ENCODE assay signal across 8 cellular contexts in the genomic region with DNA sequence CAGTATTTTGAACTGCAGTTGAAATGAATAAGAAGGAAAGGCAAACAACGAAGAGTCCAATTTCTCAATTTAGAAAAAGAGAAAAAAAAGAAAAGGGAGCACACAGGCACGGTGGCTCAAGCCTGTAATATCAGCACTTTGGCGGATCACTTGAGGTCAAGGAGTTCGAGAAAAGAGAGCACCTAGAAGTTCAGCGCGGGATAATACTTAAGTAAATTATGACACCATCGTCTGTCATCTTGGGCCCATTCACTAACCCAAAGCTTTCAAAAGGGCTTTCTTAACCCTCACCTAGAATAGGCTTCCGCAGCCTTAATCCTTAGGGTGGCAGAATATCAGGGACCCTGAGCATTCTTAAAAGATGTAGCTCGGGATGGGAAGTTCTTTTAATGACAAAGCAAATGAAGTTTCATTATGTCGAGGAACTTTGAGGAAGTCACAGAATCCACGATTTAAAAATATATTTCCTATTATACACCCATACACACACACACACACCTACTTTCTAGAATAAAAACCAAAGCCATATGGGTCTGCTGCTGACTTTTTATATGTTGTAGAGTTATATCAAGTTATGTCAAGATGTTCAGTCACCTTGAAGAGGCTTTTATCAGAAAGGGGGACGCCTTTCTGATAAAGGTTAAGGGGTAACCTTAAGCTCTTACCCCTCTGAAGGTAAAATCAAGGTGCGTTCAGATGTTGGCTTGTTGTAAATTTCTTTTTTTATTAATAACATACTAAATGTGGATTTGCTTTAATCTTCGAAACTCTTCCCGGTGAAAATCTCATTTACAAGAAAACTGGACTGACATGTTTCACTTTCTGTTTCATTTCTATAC. TPM values are rescaled to one million over a fixed set of nuclear protein-coding genes. Genes with fewer than 3 reads are reported as not detected.
A peak's percentile ranks its signal among the peaks of the same experiment; 100 is the strongest.
DNase-seq lines count a peak whose midpoint lies in the region; ATAC-seq and TF ChIP-seq lines count a peak whose summit lies in the region.

No MANE protein-coding gene starts in this region.

- H3K4me1 ChIP-seq in lower lobe of right lung: peaks cover 53% of the 10 kb centered on the region
- peaks cover 23% of the 10 kb centered on the region for H3K4me1 ChIP-seq in upper lobe of right lung

- TF ChIP-seq CTCF in astrocyte of the spinal cord (IDR thresholded peaks at IDR 0.05; ENCODE audit: low read depth, low read length) (no peak), lower lobe of right lung (IDR thresholded peaks at IDR 0.05) (no peak), upper lobe of right lung (IDR thresholded peaks at IDR 0.05) (no peak)

- H3K36me3 Mint-ChIP-seq in activated naive CD4-positive, alpha-beta T cell treated with anti-CD3 and anti-CD28 coated beads, Interleukin-2, amount 50 U/mL, for 24 hours: peaks cover 14% of the 10 kb centered on the region

- DNase-seq in activated naive CD4-positive, alpha-beta T cell treated with anti-CD3 and anti-CD28 coated beads, Interleukin-2, amount 50 U/mL, for 16 hours: no peak
- DNase-seq in astrocyte of the spinal cord (ENCODE audit: low read depth, low spot score) (no peak), lower lobe of right lung (no peak), upper lobe of right lung (no peak), midbrain (lab: John Stamatoyannopoulos, UW) (no peak), retina (no peak)

- H3K27me3 ChIP-seq in lower lobe of right lung (ENCODE audit: low read depth): no peaks in the 10 kb centered on the region
- H3K27me3 ChIP-seq in upper lobe of right lung: no peaks in the 10 kb centered on the region

- no peaks in the 10 kb centered on the region for H3K9me3 ChIP-seq in lower lobe of right lung
- no peaks in the 10 kb centered on the region for H3K9me3 ChIP-seq in upper lobe of right lung

- no peaks in the 10 kb centered on the region for H3K27me3 Mint-ChIP-seq in activated naive CD4-positive, alpha-beta T cell treated with anti-CD3 and anti-CD28 coated beads, Interleukin-2, amount 50 U/mL, for 24 hours

- H3K4me3 ChIP-seq in astrocyte of the spinal cord (ENCODE audit: low read depth, low read length) (peak overlapping the region; percentile 57), lower lobe of right lung (peak overlapping the region; percentile 66), upper lobe of right lung (peak overlapping the region; percentile 77)

- H3K36me3 ChIP-seq in lower lobe of right lung (no peaks in the 10 kb centered on the region), upper lobe of right lung (no peaks in the 10 kb centered on the region)

- intact Hi-C loops in lower lobe of right lung (cut with DNase I): no loop called here
- intact Hi-C loops in upper lobe of right lung (cut with DNase I): no loop called here

- H3K27ac ChIP-seq in lower lobe of right lung (peak overlapping the region; percentile 91), upper lobe of right lung (peak overlapping the region; percentile 92)

- ATAC-seq in lower lobe of right lung (peak; percentile 9 to 67), upper lobe of right lung (peak; percentile 19), GM19397 (IDR thresholded peaks at IDR 0.05; ENCODE audit: unreplicated experiment) (no peak)

- peaks cover 75% of the 10 kb centered on the region for H3K4me1 Mint-ChIP-seq in activated naive CD4-positive, alpha-beta T cell treated with anti-CD3 and anti-CD28 coated beads, Interleukin-2, amount 50 U/mL, for 24 hours

- no peaks in the 10 kb centered on the region for H3K9me3 Mint-ChIP-seq in activated naive CD4-positive, alpha-beta T cell treated with anti-CD3 and anti-CD28 coated beads, Interleukin-2, amount 50 U/mL, for 24 hours

- H3K27ac Mint-ChIP-seq in activated naive CD4-positive, alpha-beta T cell treated with anti-CD3 and anti-CD28 coated beads, Interleukin-2, amount 50 U/mL, for 24 hours: peak overlapping the region; percentile 98

- in situ Hi-C loops in astrocyte of the spinal cord (cut with HindIII; ENCODE audit: low sequenced_read_pairs): no loop called here

- H3K4me3 Mint-ChIP-seq in activated naive CD4-positive, alpha-beta T cell treated with anti-CD3 and anti-CD28 coated beads, Interleukin-2, amount 50 U/mL, for 24 hours: peak overlapping the region; percentile 92

RNA-seq across cellular contexts. Expression of a gene that starts 0.6 kb away (rescaled TPM):
- total RNA-seq in lower lobe of right lung: 16.5 TPM
- 25.9 TPM for total RNA-seq in upper lobe of right lung

RNA-seq across cellular contexts. Expression of a gene that starts 12.0 kb away (rescaled TPM):
- total RNA-seq in lower lobe of right lung (15.9 TPM), upper lobe of right lung (18.0 TPM)
